In genomic region chr14:24343795-24344660, GRCh38 we compare ENCODE assay signal across 1 cellular context.
A peak's percentile ranks its signal among the peaks of the same experiment; 100 is the strongest.
TF ChIP-seq lines count a peak whose summit lies in the region.

No MANE protein-coding gene starts in this region.

TF ChIP-seq in HepG2, 621 proteins besides CTCF, POLR2A, EP300 and RAD21 (continued from another document and continues in another):
- TF ChIP-seq NCOA1 (CRISPR knock-in tag; IDR thresholded peaks at IDR 0.05) (no peak), ZNF558 (CRISPR knock-in tag; IDR thresholded peaks at IDR 0.05; ENCODE audit: borderline replicate concordance) (no peak), ZNF564 (CRISPR knock-in tag; IDR thresholded peaks at IDR 0.05) (no peak), ZNF253 (CRISPR knock-in tag; IDR thresholded peaks at IDR 0.05; ENCODE audit: borderline replicate concordance) (no peak), MEIS2 (CRISPR knock-in tag; IDR thresholded peaks at IDR 0.05) (no peak), ZNF749 (CRISPR knock-in tag; IDR thresholded peaks at IDR 0.05; ENCODE audit: borderline replicate concordance) (no peak), TBL1XR1 (IDR thresholded peaks at IDR 0.05; ENCODE audit: borderline replicate concordance, low read length, partially characterized antibody) (no peak), MIXL1 (CRISPR knock-in tag; IDR thresholded peaks at IDR 0.05) (peak; percentile 29; the same call in 1 of the 2 replicates), ZFYVE20 (CRISPR knock-in tag; IDR thresholded peaks at IDR 0.05; ENCODE audit: borderline replicate concordance, low read depth) (no peak), NCOA2 (CRISPR knock-in tag; IDR thresholded peaks at IDR 0.05) (no peak), ZFY (CRISPR knock-in tag; IDR thresholded peaks at IDR 0.05) (no peak), CCAR2 (optimal IDR thresholded peaks at IDR 0.05; ENCODE audit: low read depth, low read length) (no peak), FOSL2 (CRISPR knock-in tag; IDR thresholded peaks at IDR 0.05) (peak; percentile 58; the same call in 1 of the 2 replicates), HNRNPUL1 (IDR thresholded peaks at IDR 0.05; ENCODE audit: low read depth, low read length) (no peak), LBX2 (CRISPR knock-in tag; IDR thresholded peaks at IDR 0.05; ENCODE audit: borderline replicate concordance) (no peak), ZNF792 (CRISPR knock-in tag; IDR thresholded peaks at IDR 0.05) (no peak), KAT7 (CRISPR knock-in tag; IDR thresholded peaks at IDR 0.05; ENCODE audit: borderline replicate concordance) (no peak), YY1 (IDR thresholded peaks at IDR 0.05; ENCODE audit: insufficient read depth, insufficient replicate concordance, low read depth, low read length) (no peak), THAP8 (CRISPR knock-in tag; IDR thresholded peaks at IDR 0.05; ENCODE audit: borderline replicate concordance) (no peak), ZBTB40 (IDR thresholded peaks at IDR 0.05) (no peak), ZBTB40 (CRISPR knock-in tag; IDR thresholded peaks at IDR 0.05) (no peak; the same call in 1 of the 2 replicates), ZNF770 (CRISPR knock-in tag; IDR thresholded peaks at IDR 0.05) (no peak), MTERF4 (CRISPR knock-in tag; IDR thresholded peaks at IDR 0.05) (no peak), KAT2B (IDR thresholded peaks at IDR 0.05; ENCODE audit: borderline replicate concordance, low read depth, low read length) (no peak), SKI (IDR thresholded peaks at IDR 0.05; ENCODE audit: partially characterized antibody) (peak; percentile 81), ZNF607 (CRISPR knock-in tag; IDR thresholded peaks at IDR 0.05; ENCODE audit: borderline replicate concordance) (no peak), ZNF576 (CRISPR knock-in tag; IDR thresholded peaks at IDR 0.05) (no peak), ELF3 (CRISPR knock-in tag; IDR thresholded peaks at IDR 0.05) (peak; percentile 32; the same call in 1 of the 2 replicates), ZSCAN22 (CRISPR knock-in tag; IDR thresholded peaks at IDR 0.05) (no peak; the same call in 1 of the 2 replicates), ZNF10 (CRISPR knock-in tag; IDR thresholded peaks at IDR 0.05; ENCODE audit: borderline replicate concordance, low read depth) (no peak), ZFX (CRISPR knock-in tag; IDR thresholded peaks at IDR 0.05; ENCODE audit: low read depth) (peak; percentile 43; the same call in 1 of the 2 replicates), NFE2 (CRISPR knock-in tag; IDR thresholded peaks at IDR 0.05) (no peak), XRCC5 (optimal IDR thresholded peaks at IDR 0.05; ENCODE audit: low read length) (no peak), ZBTB25 (CRISPR knock-in tag; IDR thresholded peaks at IDR 0.05) (no peak), SCMH1 (CRISPR knock-in tag; IDR thresholded peaks at IDR 0.05; ENCODE audit: borderline replicate concordance) (no peak), ZNF644 (CRISPR knock-in tag; IDR thresholded peaks at IDR 0.05; ENCODE audit: low read depth) (peak; percentile 69; the same call in 1 of the 2 replicates), NFIB (CRISPR knock-in tag; IDR thresholded peaks at IDR 0.05; ENCODE audit: borderline replicate concordance) (no peak), HOXA9 (CRISPR knock-in tag; IDR thresholded peaks at IDR 0.05; ENCODE audit: borderline replicate concordance) (no peak), PRDM10 (CRISPR knock-in tag; IDR thresholded peaks at IDR 0.05; ENCODE audit: low read depth) (no peak), PHB2 (IDR thresholded peaks at IDR 0.05; ENCODE audit: partially characterized antibody) (no peak), ZNF256 (CRISPR knock-in tag; conservative IDR thresholded peaks at IDR 0.05) (no peak), HNRNPK (IDR thresholded peaks at IDR 0.05; ENCODE audit: low read depth, low read length, poor library complexity, severe bottlenecking) (no peak), UBTF (CRISPR knock-in tag; IDR thresholded peaks at IDR 0.05) (no peak), IRF2 (CRISPR knock-in tag; IDR thresholded peaks at IDR 0.05) (peak; percentile 57; the same call in 1 of the 2 replicates)
